27 cellular contexts compared by ENCODE assay signal in genomic region chr10:108812296-108812695, GRCh38.
"Had no signal": no experiment of that assay in that cellular context is flagged by ENCODE, and none has a peak within 500 bp of the region (broad histone marks: within the 10 kb centered on the region; RNA-seq: fewer than 3 reads in every experiment).

No MANE protein-coding gene starts in this region.

- ATAC-seq: left ventricle myocardium superior; lower lobe of right lung; natural killer cell; psoas muscle; right cardiac atrium; stimulated activated memory B cell treated with anti-CD40 and anti-IgM and Interleukin-4, amounts not matched to agents 10 μg/mL and 1 μg/mL and 100 μg/mL, for 72 hours; stimulated activated naive CD8-positive, alpha-beta T cell treated with anti-CD3 and anti-CD28 coated beads, Interleukin-15, Interleukin-2, amounts not matched to agents 100 U/mL and 50 U/mL, for 24 hours had no signal

- H3K4me3 ChIP-seq: colonic mucosa, esophagus muscularis mucosa, lower lobe of right lung, ovary, psoas muscle, sigmoid colon, testis, tibial artery, uterus had no signal

- H3K27me3 ChIP-seq: colonic mucosa, esophagus muscularis mucosa, ovary, sigmoid colon, testis, tibial artery, uterus had no signal

- H3K4me3 Mint-ChIP-seq: dendritic cell treated with granulocyte-macrophage colony-stimulating factor and Interleukin-4, amounts not matched to agents 40 ng/mL and 50 ng/mL, for 4 days; endodermal cell; immature natural killer cell; natural killer cell; stimulated activated memory B cell treated with anti-CD40 and anti-IgM and Interleukin-4, amounts not matched to agents 10 μg/mL and 1 μg/mL and 100 μg/mL, for 72 hours; type B pancreatic cell had no signal

- H3K27me3 Mint-ChIP-seq: dendritic cell treated with granulocyte-macrophage colony-stimulating factor and Interleukin-4, amounts not matched to agents 40 ng/mL and 50 ng/mL, for 4 days; stimulated activated memory B cell treated with anti-CD40 and anti-IgM and Interleukin-4, amounts not matched to agents 10 μg/mL and 1 μg/mL and 100 μg/mL, for 72 hours had no signal

- H3K27ac ChIP-seq: colonic mucosa, esophagus muscularis mucosa, lower lobe of right lung, ovary, psoas muscle, sigmoid colon, testis, tibial artery, uterus had no signal

- H3K4me1 ChIP-seq: colonic mucosa, esophagus muscularis mucosa, lower lobe of right lung, psoas muscle, sigmoid colon, testis, tibial artery, uterus had no signal

- H3K27ac Mint-ChIP-seq: dendritic cell treated with granulocyte-macrophage colony-stimulating factor and Interleukin-4, amounts not matched to agents 40 ng/mL and 50 ng/mL, for 4 days; endodermal cell; immature natural killer cell; natural killer cell; stimulated activated memory B cell treated with anti-CD40 and anti-IgM and Interleukin-4, amounts not matched to agents 10 μg/mL and 1 μg/mL and 100 μg/mL, for 72 hours; type B pancreatic cell had no signal

- H3K36me3 Mint-ChIP-seq: immature natural killer cell; natural killer cell; stimulated activated memory B cell treated with anti-CD40 and anti-IgM and Interleukin-4, amounts not matched to agents 10 μg/mL and 1 μg/mL and 100 μg/mL, for 72 hours; type B pancreatic cell had no signal

- FAIRE-seq: endothelial cell of umbilical vein had no signal

- H3K4me1 Mint-ChIP-seq: immature natural killer cell; natural killer cell; stimulated activated memory B cell treated with anti-CD40 and anti-IgM and Interleukin-4, amounts not matched to agents 10 μg/mL and 1 μg/mL and 100 μg/mL, for 72 hours had no signal

- H3K36me3 ChIP-seq: colonic mucosa, esophagus muscularis mucosa, lower lobe of right lung, ovary, sigmoid colon, tibial artery, uterus had no signal

- H3K9me3 Mint-ChIP-seq: endodermal cell; stimulated activated memory B cell treated with anti-CD40 and anti-IgM and Interleukin-4, amounts not matched to agents 10 μg/mL and 1 μg/mL and 100 μg/mL, for 72 hours; type B pancreatic cell had no signal

- DNase-seq: colonic mucosa; effector CD8-positive, alpha-beta T cell; endodermal cell; hypothalamus; immature natural killer cell; islet precursor cell; kidney glomerular epithelial cell; left ventricle myocardium superior; lower lobe of right lung; natural killer cell; occipital lobe; ovary; posterior cingulate gyrus; psoas muscle; right cardiac atrium; sigmoid colon; stimulated activated CD4-positive, alpha-beta T cell treated with anti-CD3 and anti-CD28 coated beads, Interleukin-4, amount 100 ng/mL, for 4 hours; stimulated activated naive CD8-positive, alpha-beta T cell treated with anti-CD3 and anti-CD28 coated beads, Interleukin-15, Interleukin-2, amounts not matched to agents 100 U/mL and 50 U/mL, for 24 hours; substantia nigra; testis; tibial artery; uterus had no signal

- H3K9me3 ChIP-seq: colonic mucosa, esophagus muscularis mucosa, lower lobe of right lung, ovary, psoas muscle, testis, tibial artery, uterus had no signal
